Comparison of ENCODE assay signal across 8 cellular contexts in the genomic region with DNA sequence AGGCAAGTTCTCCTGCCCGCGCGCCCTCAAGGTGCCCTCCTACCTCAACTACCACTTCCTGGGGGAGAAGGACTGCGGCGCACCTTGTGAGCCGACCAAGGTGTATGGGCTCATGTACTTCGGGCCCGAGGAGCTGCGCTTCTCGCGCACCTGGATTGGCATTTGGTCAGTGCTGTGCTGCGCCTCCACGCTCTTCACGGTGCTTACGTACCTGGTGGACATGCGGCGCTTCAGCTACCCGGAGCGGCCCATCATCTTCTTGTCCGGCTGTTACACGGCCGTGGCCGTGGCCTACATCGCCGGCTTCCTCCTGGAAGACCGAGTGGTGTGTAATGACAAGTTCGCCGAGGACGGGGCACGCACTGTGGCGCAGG. TPM values are rescaled to one million over a fixed set of nuclear protein-coding genes. Genes with fewer than 3 reads are reported as not detected.
DNase-seq lines count a peak whose midpoint lies in the region; ATAC-seq, FAIRE-seq and TF ChIP-seq lines count a peak whose summit lies in the region.

No MANE protein-coding gene starts in this region.

- H3K27ac ChIP-seq in GM23338 (ENCODE audit: low read depth): no peak overlapping the region
- H3K27ac ChIP-seq in hepatocyte: peak overlapping the region; percentile 95
- peak overlapping the region; percentile 93 for H3K27ac ChIP-seq in small intestine (ENCODE audit: low read depth in 1 of 2, low read length in 1 of 2)

- H3K4me3 ChIP-seq in GM23338 (peak overlapping the region; percentile 77), WI38 (ENCODE audit: low read depth, low read length) (peak overlapping the region; percentile 73), hepatocyte (peak overlapping the region; percentile 84), small intestine (ENCODE audit: low read depth in 1 of 2, low read length in 2 of 2) (peak overlapping the region; percentile 54 to 74)

- peaks cover 24% of the 10 kb centered on the region for H3K4me1 Mint-ChIP-seq in GM23338

- H3K27me3 ChIP-seq in GM23338 (ENCODE audit: insufficient read depth) (peaks cover 96% of the 10 kb centered on the region), hepatocyte (peaks cover 51% of the 10 kb centered on the region), small intestine (ENCODE audit: control insufficient read depth in 2 of 2, insufficient read depth in 2 of 2, low read length in 2 of 2) (peaks cover 0 to 3% of the 10 kb centered on the region in 2 donors)

- peak overlapping the region; percentile 98 for H2AFZ ChIP-seq in GM23338
- peak overlapping the region; percentile 83 for H2AFZ ChIP-seq in hepatocyte

- peak overlapping the region; percentile 99 for H3K4me2 ChIP-seq in GM23338
- peak overlapping the region; percentile 82 for H3K4me2 ChIP-seq in hepatocyte

- DNase-seq in GM23338 (ENCODE audit: low spot score) (peak; percentile 36), hepatocyte (ENCODE audit: low spot score) (peak; percentile 16), small intestine (peak; percentile 28), NCI-H2029 treated with DMSO at 0.1 percent for 48 hours (lab: John Stamatoyannopoulos, UW) (no peak), NCI-H1105 (lab: John Stamatoyannopoulos, UW) (no peak)

- WGBS in hepatocyte (ENCODE audit: low lambda C conversion rate, missing lambda C conversion rate): 8% methylated on average over 31 of the region's 31 CpGs
- 12 to 23% (median 20%) methylated on average over 28 to 31 of the region's 31 CpGs for WGBS in small intestine, 3 donors

- H3K9me2 ChIP-seq in GM23338 (ENCODE audit: insufficient read depth) (no peaks in the 10 kb centered on the region), hepatocyte (replicated peaks; ENCODE audit: insufficient read depth) (no peaks in the 10 kb centered on the region)

- ATAC-seq in GM23338 (peak; percentile 6), HG02840 (IDR thresholded peaks at IDR 0.05; ENCODE audit: low FRiP score, unreplicated experiment) (no peak), GM21528 (IDR thresholded peaks at IDR 0.05; ENCODE audit: low FRiP score, unreplicated experiment) (no peak)

- no peaks in the 10 kb centered on the region for H3K36me3 ChIP-seq in GM23338 (ENCODE audit: insufficient read depth)
- H3K36me3 ChIP-seq in hepatocyte (replicated peaks; ENCODE audit: insufficient read depth, low read depth): no peaks in the 10 kb centered on the region
- no peaks in the 10 kb centered on the region for H3K36me3 ChIP-seq in small intestine (ENCODE audit: control insufficient read depth in 2 of 2, insufficient read depth in 2 of 2, low read length in 2 of 2)

- peaks cover 3% of the 10 kb centered on the region; the same call in 1 of the 3 replicates for H3K9me3 Mint-ChIP-seq in GM23338

- no peaks in the 10 kb centered on the region for H3K79me2 ChIP-seq in GM23338 (replicated peaks; ENCODE audit: insufficient read depth)
- peaks cover 29% of the 10 kb centered on the region for H3K79me2 ChIP-seq in hepatocyte

- H3K4me1 ChIP-seq in GM23338 (ENCODE audit: insufficient read depth) (peaks cover 34% of the 10 kb centered on the region), hepatocyte (ENCODE audit: insufficient read depth) (peaks cover 5% of the 10 kb centered on the region), small intestine (ENCODE audit: control insufficient read depth in 2 of 2, insufficient read depth in 1 of 2, low read depth in 1 of 2, low read length in 1 of 2) (peaks cover 0 to 9% of the 10 kb centered on the region in 2 donors)

- no peak overlapping the region for H3K27ac Mint-ChIP-seq in GM23338

- H3K9me3 ChIP-seq in hepatocyte (ENCODE audit: low read depth) (no peaks in the 10 kb centered on the region), small intestine (ENCODE audit: control insufficient read depth, low read depth) (no peaks in the 10 kb centered on the region)

- peak overlapping the region; percentile 82 for H3K4me3 Mint-ChIP-seq in GM23338

- FAIRE-seq in small intestine (lab: Jason Lieb, UNC): no peak

- TF ChIP-seq CTCF in GM23338 (conservative IDR thresholded peaks at IDR 0.05; ENCODE audit: low read depth in 2 of 2): no peak
- TF ChIP-seq CTCF in WI38 (IDR thresholded peaks at IDR 0.05; ENCODE audit: low read depth, low read length): no peak
- TF ChIP-seq CTCF in hepatocyte (IDR thresholded peaks at IDR 0.05; ENCODE audit: poor library complexity): no peak

- peaks cover 62% of the 10 kb centered on the region for H3K27me3 Mint-ChIP-seq in GM23338 (ENCODE audit: insufficient read depth, low read depth, poor library complexity)

- peaks cover 10% of the 10 kb centered on the region; the same call in 1 of the 2 replicates for H4K20me1 ChIP-seq in GM23338 (replicated peaks; ENCODE audit: insufficient read depth)
- H4K20me1 ChIP-seq in hepatocyte (ENCODE audit: insufficient read depth, poor library complexity, severe bottlenecking): peaks cover 13% of the 10 kb centered on the region

- no peaks in the 10 kb centered on the region; the same call in 1 of the 2 replicates for H3F3A ChIP-seq in GM23338 (replicated peaks; ENCODE audit: low read depth)

- H3K36me3 Mint-ChIP-seq in GM23338 (ENCODE audit: low read depth): no peaks in the 10 kb centered on the region

TF ChIP-seq in GM23338, 12 proteins besides CTCF, POLR2A, EP300 and RAD21 (continues in another document):
- TF ChIP-seq JUNB (IDR thresholded peaks at IDR 0.05; ENCODE audit: unreplicated experiment) (no peak), POLR2AphosphoS5 (IDR thresholded peaks at IDR 0.05; ENCODE audit: low read depth) (no peak), CREB1 (CRISPR knock-in tag; IDR thresholded peaks at IDR 0.05; ENCODE audit: low read depth) (no peak), EZH2 (IDR thresholded peaks at IDR 0.05; ENCODE audit: low read depth, unreplicated experiment) (peak; percentile 79), STAT1 (IDR thresholded peaks at IDR 0.05; ENCODE audit: unreplicated experiment) (no peak), EZH2phosphoT487 (IDR thresholded peaks at IDR 0.05; ENCODE audit: unreplicated experiment) (peak; percentile 60), ZNF331 (CRISPR knock-in tag; IDR thresholded peaks at IDR 0.05; ENCODE audit: low read depth) (no peak)
- TF ChIP-seq, protein P1, sequence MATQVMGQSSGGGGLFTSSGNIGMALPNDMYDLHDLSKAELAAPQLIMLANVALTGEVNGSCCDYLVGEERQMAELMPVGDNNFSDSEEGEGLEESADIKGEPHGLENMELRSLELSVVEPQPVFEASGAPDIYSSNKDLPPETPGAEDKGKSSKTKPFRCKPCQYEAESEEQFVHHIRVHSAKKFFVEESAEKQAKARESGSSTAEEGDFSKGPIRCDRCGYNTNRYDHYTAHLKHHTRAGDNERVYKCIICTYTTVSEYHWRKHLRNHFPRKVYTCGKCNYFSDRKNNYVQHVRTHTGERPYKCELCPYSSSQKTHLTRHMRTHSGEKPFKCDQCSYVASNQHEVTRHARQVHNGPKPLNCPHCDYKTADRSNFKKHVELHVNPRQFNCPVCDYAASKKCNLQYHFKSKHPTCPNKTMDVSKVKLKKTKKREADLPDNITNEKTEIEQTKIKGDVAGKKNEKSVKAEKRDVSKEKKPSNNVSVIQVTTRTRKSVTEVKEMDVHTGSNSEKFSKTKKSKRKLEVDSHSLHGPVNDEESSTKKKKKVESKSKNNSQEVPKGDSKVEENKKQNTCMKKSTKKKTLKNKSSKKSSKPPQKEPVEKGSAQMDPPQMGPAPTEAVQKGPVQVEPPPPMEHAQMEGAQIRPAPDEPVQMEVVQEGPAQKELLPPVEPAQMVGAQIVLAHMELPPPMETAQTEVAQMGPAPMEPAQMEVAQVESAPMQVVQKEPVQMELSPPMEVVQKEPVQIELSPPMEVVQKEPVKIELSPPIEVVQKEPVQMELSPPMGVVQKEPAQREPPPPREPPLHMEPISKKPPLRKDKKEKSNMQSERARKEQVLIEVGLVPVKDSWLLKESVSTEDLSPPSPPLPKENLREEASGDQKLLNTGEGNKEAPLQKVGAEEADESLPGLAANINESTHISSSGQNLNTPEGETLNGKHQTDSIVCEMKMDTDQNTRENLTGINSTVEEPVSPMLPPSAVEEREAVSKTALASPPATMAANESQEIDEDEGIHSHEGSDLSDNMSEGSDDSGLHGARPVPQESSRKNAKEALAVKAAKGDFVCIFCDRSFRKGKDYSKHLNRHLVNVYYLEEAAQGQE (IDR thresholded peaks at IDR 0.05; ENCODE audit: unreplicated experiment): no peak

RNA-seq across cellular contexts. Expression of a gene that starts 1.4 kb away (rescaled TPM):
- 1.4 TPM in 2 replicates for total RNA-seq in GM23338 (2014; rRNA removed; shearing (Covaris generic))
- polyA plus RNA-seq in GM23338 (2016; fragmentation: Nextera tagmentation; extraction: Ambion mirVana): 0.34 and 0.42 TPM in 2 replicates
- total RNA-seq in hepatocyte: 8.1 and 9.9 TPM in 2 replicates
- polyA plus RNA-seq in hepatocyte: 7.3 and 8.0 TPM in 2 replicates
- polyA plus RNA-seq in small intestine: 1 to 10 TPM; 1.8 to 4.9 (median 1.9) TPM

Comparison
In these comparisons a context has a peak if more than half of its experiments do, and no peak if none do; other contexts are left out.
1. DNase-seq: peak in GM23338 (single experiment), hepatocyte (single experiment) and small intestine (single experiment); none in NCI-H2029 treated with DMSO at 0.1 percent for 48 hours (single experiment) and NCI-H1105 (single experiment).
2. Peak in every context shown above with its lines, with median percentiles within 50 percentile points of each other: H3K4me3 ChIP-seq.